31 cellular contexts compared by ENCODE assay signal in the genomic region with DNA sequence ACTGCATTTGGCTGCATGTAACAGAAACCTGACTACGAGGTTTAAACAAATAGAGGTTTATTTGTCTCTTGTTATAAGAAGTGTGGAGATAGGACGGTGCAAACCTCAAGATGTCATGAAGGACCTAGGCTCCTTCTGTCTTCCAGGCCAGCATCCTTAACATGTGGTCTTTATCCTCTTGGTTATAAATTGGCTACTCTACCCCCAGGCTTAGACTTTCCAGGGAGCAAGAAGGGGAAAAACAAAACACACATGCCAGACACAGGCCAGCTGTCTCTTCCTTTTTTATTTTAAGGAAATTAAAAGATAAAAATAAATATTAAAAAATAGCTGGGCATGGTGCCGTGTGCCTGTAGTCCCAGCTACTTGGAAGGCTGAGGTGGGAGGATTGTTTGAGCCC. TPM values are rescaled to one million over a fixed set of nuclear protein-coding genes. Genes with fewer than 3 reads are reported as not detected.
"Had no signal": no experiment of that assay in that cellular context is flagged by ENCODE, and none has a peak within 500 bp of the region (broad histone marks: within the 10 kb centered on the region; RNA-seq: fewer than 3 reads in every experiment).

No MANE protein-coding gene starts in this region.

- H3K27ac ChIP-seq: ascending aorta, cardiac muscle cell, WERI-Rb-1 had no signal

- ATAC-seq: activated CD4-positive, alpha-beta T cell treated with anti-CD3 and anti-CD28 coated beads for 36 hours; activated CD4-positive, CD25-positive, alpha-beta regulatory T cell treated with anti-CD3 and anti-CD28 coated beads, Interleukin-2, amount 50 U/mL, for 24 hours; activated CD8-positive, alpha-beta memory T cell treated with anti-CD3 and anti-CD28 coated beads, Interleukin-2, amount 10 ng/mL, durations not matched to agents 7 days and 5 days; activated CD8-positive, alpha-beta T cell treated with anti-CD3 and anti-CD28 coated beads, Interleukin-2, amount 10 ng/mL, durations not matched to agents 7 days and 5 days; WTC11 had no signal

- H3K9me3 ChIP-seq: ascending aorta had no signal

- H3K4me1 ChIP-seq: ascending aorta had no signal

- DNase-seq: activated CD4-positive, alpha-beta memory T cell treated with anti-CD3 and anti-CD28 coated beads, Interleukin-2, amount 10 ng/mL, durations not matched to agents 7 days and 5 days; activated CD4-positive, alpha-beta T cell treated with anti-CD3 and anti-CD28 coated beads for 1 hour; activated CD4-positive, alpha-beta T cell treated with anti-CD3 and anti-CD28 coated beads for 36 hours; activated CD4-positive, alpha-beta T cell treated with anti-CD3 and anti-CD28 coated beads for 48 hours; activated CD4-positive, alpha-beta T cell treated with anti-CD3 and anti-CD28 coated beads, Interleukin-2, amount 10 ng/mL, durations not matched to agents 7 days and 5 days; activated CD4-positive, alpha-beta T cell treated with anti-CD3 and anti-CD28 coated beads, Interleukin-2, amount 50 U/mL, for 48 hours; activated CD4-positive, CD25-positive, alpha-beta regulatory T cell; activated CD8-positive, alpha-beta memory T cell treated with anti-CD3 and anti-CD28 coated beads for 24 hours; activated CD8-positive, alpha-beta memory T cell treated with anti-CD3 and anti-CD28 coated beads, Interleukin-2, amount 10 ng/mL, durations not matched to agents 7 days and 5 days; activated CD8-positive, alpha-beta memory T cell treated with anti-CD3 and anti-CD28 coated beads, Interleukin-2, amount 50 U/mL, for 48 hours; activated CD8-positive, alpha-beta T cell treated with anti-CD3 and anti-CD28 coated beads, Interleukin-2, amount 10 ng/mL, durations not matched to agents 7 days and 5 days; activated effector memory CD4-positive, alpha-beta T cell treated with Interleukin-2 at 50 U/mL for 16 hours; activated gamma-delta T cell; activated naive CD4-positive, alpha-beta T cell treated with anti-CD3 and anti-CD28 coated beads, Interleukin-2, amount 10 ng/mL, durations not matched to agents 7 days and 5 days; activated naive CD4-positive, alpha-beta T cell treated with Interleukin-2 at 50 U/mL for 16 hours; activated naive CD8-positive, alpha-beta T cell treated with anti-CD3 and anti-CD28 coated beads, Interleukin-2, amount 10 ng/mL, durations not matched to agents 7 days and 5 days; activated naive CD8-positive, alpha-beta T cell treated with anti-CD3 and anti-CD28 coated beads, Interleukin-2, amount 50 U/mL, for 24 hours; activated T-cell treated with anti-CD3 and anti-CD28 coated beads, Interleukin-2, amount 50 U/mL, for 24 hours; activated T-cell treated with anti-CD3 and anti-CD28 coated beads, Interleukin-2, amount 50 U/mL, for 48 hours; amygdala; SW 1271; T-helper 1 cell; T-helper 2 cell; T-helper 9 cell had no signal

- H3K36me3 ChIP-seq: ascending aorta, cardiac muscle cell, WERI-Rb-1 had no signal

- H3K27me3 ChIP-seq: ascending aorta, cardiac muscle cell had no signal

- H3K4me3 ChIP-seq: ascending aorta, cardiac muscle cell had no signal

RNA-seq across cellular contexts. Expression of gene PRELP, which starts 51.3 kb away (rescaled TPM):
- total RNA-seq: activated CD4-positive, alpha-beta memory T cell treated with anti-CD3 and anti-CD28 coated beads, Interleukin-2, amount 10 ng/mL, durations not matched to agents 7 days and 5 days; activated CD4-positive, alpha-beta T cell treated with anti-CD3 and anti-CD28 coated beads for 36 hours; activated CD4-positive, alpha-beta T cell treated with anti-CD3 and anti-CD28 coated beads, Interleukin-2, amount 10 ng/mL, durations not matched to agents 7 days and 5 days; activated CD8-positive, alpha-beta memory T cell treated with anti-CD3 and anti-CD28 coated beads, Interleukin-2, amount 10 ng/mL, durations not matched to agents 7 days and 5 days; activated CD8-positive, alpha-beta T cell treated with anti-CD3 and anti-CD28 coated beads, Interleukin-2, amount 10 ng/mL, durations not matched to agents 7 days and 5 days; activated naive CD8-positive, alpha-beta T cell treated with anti-CD3 and anti-CD28 coated beads, Interleukin-2, amount 10 ng/mL, durations not matched to agents 7 days and 5 days; activated T-helper 2 cell treated with anti-CD3 and anti-CD28 coated beads, Interferon-gamma antibody, Interleukin-2, Interleukin-4, amounts not matched to agents 10 μg/mL and 5 μg/mL and 100 μg/mL, durations not matched to agents 14 hours and 24 hours and 36 hours; bronchial epithelial cell; cardiac muscle cell had no signal
